21 cellular contexts compared by ENCODE assay signal in the genomic region with DNA sequence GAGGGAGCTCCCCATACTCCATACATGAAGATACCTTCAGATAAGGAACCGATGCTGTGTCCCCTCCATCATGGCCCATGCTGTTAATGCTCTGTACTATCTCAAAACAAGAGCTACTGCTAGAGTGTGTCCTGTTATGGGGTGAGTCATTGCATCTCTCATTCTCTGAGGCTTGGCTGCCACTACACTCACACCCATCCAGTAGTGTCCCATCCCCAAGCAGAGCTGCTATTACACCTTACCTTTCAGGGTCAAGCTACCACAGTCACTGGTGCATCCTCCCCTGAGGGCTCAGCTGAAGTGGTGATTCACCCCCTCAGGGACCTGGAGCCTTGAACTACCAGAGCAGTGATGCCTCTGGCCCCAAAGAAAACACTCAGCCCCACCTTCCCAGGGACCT.
A peak's percentile ranks its signal among the peaks of the same experiment; 100 is the strongest.
DNase-seq lines count a peak whose midpoint lies in the region; ATAC-seq and TF ChIP-seq lines count a peak whose summit lies in the region.
"Had no signal": no experiment of that assay in that cellular context is flagged by ENCODE, and none has a peak within 500 bp of the region (broad histone marks: within the 10 kb centered on the region; RNA-seq: fewer than 3 reads in every experiment).

No MANE protein-coding gene starts in this region.

- H3K9me3 ChIP-seq in upper lobe of right lung = no peaks in the 10 kb centered on the region
- H3K9me3 ChIP-seq: HAP-1, SJCRH30 had no signal

- DNase-seq in activated CD4-positive, alpha-beta T cell treated with anti-CD3 and anti-CD28 coated beads for 36 hours = no peak
- no peak for DNase-seq in activated CD4-positive, alpha-beta T cell treated with anti-CD3 and anti-CD28 coated beads, Interleukin-2, amount 10 ng/mL, durations not matched to agents 7 days and 5 days
- DNase-seq in M059J (ENCODE audit: low read depth) (peak; percentile 18), foreskin keratinocyte (no peak), upper lobe of right lung (no peak), NCI-H69 (lab: John Stamatoyannopoulos, UW) (no peak), HuH-7.5 (ENCODE audit: low spot score) (no peak)
- DNase-seq: AML-193; C1 segment of cervical spinal cord; CD8-positive, alpha-beta memory T cell; EL; NCI-H1092 treated with DMSO at 0.1 percent for 48 hours; NCI-H1436 treated with DMSO at 0.1 percent for 48 hours; NCI-H1930; NCI-H2227 treated with DMSO at 0.1 percent for 48 hours; NCI-H510A; NCI-H748 treated with DMSO at 0.1 percent for 48 hours; SJCRH30 had no signal

- H3K4me3 ChIP-seq in upper lobe of right lung = no peak overlapping the region
- H3K4me3 ChIP-seq: GM23338, HAP-1, K562, SJCRH30 had no signal

- no peak overlapping the region for H3K4me3 Mint-ChIP-seq in activated CD4-positive, alpha-beta T cell treated with anti-CD3 and anti-CD28 coated beads for 36 hours
- no peak overlapping the region for H3K4me3 Mint-ChIP-seq in activated CD4-positive, alpha-beta T cell treated with anti-CD3 and anti-CD28 coated beads, Interleukin-2, amount 10 ng/mL, durations not matched to agents 7 days and 5 days
- H3K4me3 Mint-ChIP-seq: CD8-positive, alpha-beta memory T cell; GM23338 had no signal

- H3K27ac Mint-ChIP-seq in activated CD4-positive, alpha-beta T cell treated with anti-CD3 and anti-CD28 coated beads for 36 hours = no peak overlapping the region
- H3K27ac Mint-ChIP-seq in activated CD4-positive, alpha-beta T cell treated with anti-CD3 and anti-CD28 coated beads, Interleukin-2, amount 10 ng/mL, durations not matched to agents 7 days and 5 days = no peak overlapping the region
- H3K27ac Mint-ChIP-seq: CD8-positive, alpha-beta memory T cell; GM23338 had no signal

- no peak overlapping the region for H3K27ac ChIP-seq in foreskin keratinocyte
- H3K27ac ChIP-seq in upper lobe of right lung = no peak overlapping the region
- H3K27ac ChIP-seq: SJCRH30 had no signal

- H3K36me3 ChIP-seq in upper lobe of right lung = no peaks in the 10 kb centered on the region
- H3K36me3 ChIP-seq: HAP-1, SJCRH30 had no signal

- CTCF ChIA-PET in activated CD4-positive, alpha-beta T cell treated with anti-CD3 and anti-CD28 coated beads for 36 hours (lab: Charles Lee) = no interaction called here
- CTCF ChIA-PET in activated CD4-positive, alpha-beta T cell treated with anti-CD3 and anti-CD28 coated beads, Interleukin-2, amount 10 ng/mL, durations not matched to agents 7 days and 5 days (lab: Charles Lee) = no interaction called here

- intact Hi-C loops in activated CD4-positive, alpha-beta T cell treated with anti-CD3 and anti-CD28 coated beads for 36 hours (cut with DNase I, micrococcal nuclease) = no loop called here
- intact Hi-C loops in upper lobe of right lung (cut with DNase I) = no loop called here

- H3K4me1 ChIP-seq in foreskin keratinocyte (no peaks in the 10 kb centered on the region), upper lobe of right lung (no peaks in the 10 kb centered on the region)
- H3K4me1 ChIP-seq: HAP-1, SJCRH30 had no signal

- H3K27me3 ChIP-seq in foreskin keratinocyte (no peaks in the 10 kb centered on the region), upper lobe of right lung (no peaks in the 10 kb centered on the region)
- H3K27me3 ChIP-seq: SJCRH30 had no signal

- H3K9me3 Mint-ChIP-seq in activated CD4-positive, alpha-beta T cell treated with anti-CD3 and anti-CD28 coated beads for 36 hours (ENCODE audit: low read depth) = peaks cover 10% of the 10 kb centered on the region
- H3K9me3 Mint-ChIP-seq in activated CD4-positive, alpha-beta T cell treated with anti-CD3 and anti-CD28 coated beads, Interleukin-2, amount 10 ng/mL, durations not matched to agents 7 days and 5 days = peaks cover 7% of the 10 kb centered on the region

- H3K27me3 Mint-ChIP-seq in activated CD4-positive, alpha-beta T cell treated with anti-CD3 and anti-CD28 coated beads for 36 hours = no peaks in the 10 kb centered on the region
- no peaks in the 10 kb centered on the region for H3K27me3 Mint-ChIP-seq in activated CD4-positive, alpha-beta T cell treated with anti-CD3 and anti-CD28 coated beads, Interleukin-2, amount 10 ng/mL, durations not matched to agents 7 days and 5 days
- H3K27me3 Mint-ChIP-seq: CD8-positive, alpha-beta memory T cell had no signal

- no peaks in the 10 kb centered on the region for H3K36me3 Mint-ChIP-seq in activated CD4-positive, alpha-beta T cell treated with anti-CD3 and anti-CD28 coated beads for 36 hours (ENCODE audit: low read depth)
- H3K36me3 Mint-ChIP-seq in activated CD4-positive, alpha-beta T cell treated with anti-CD3 and anti-CD28 coated beads, Interleukin-2, amount 10 ng/mL, durations not matched to agents 7 days and 5 days (ENCODE audit: low read depth) = no peaks in the 10 kb centered on the region
- H3K36me3 Mint-ChIP-seq: CD8-positive, alpha-beta memory T cell had no signal

- ATAC-seq in activated CD4-positive, alpha-beta T cell treated with anti-CD3 and anti-CD28 coated beads for 36 hours = peak; percentile 16
- peak; percentile 77 for ATAC-seq in foreskin keratinocyte
- peak; percentile 21 for ATAC-seq in upper lobe of right lung
- ATAC-seq: GM23338, K562 had no signal

- POLR2A ChIA-PET in activated CD4-positive, alpha-beta T cell treated with anti-CD3 and anti-CD28 coated beads for 36 hours (lab: Charles Lee) = no interaction called here
- POLR2A ChIA-PET in activated CD4-positive, alpha-beta T cell treated with anti-CD3 and anti-CD28 coated beads, Interleukin-2, amount 10 ng/mL, durations not matched to agents 7 days and 5 days (lab: Charles Lee) = no interaction called here

- no peaks in the 10 kb centered on the region for H3K4me1 Mint-ChIP-seq in activated CD4-positive, alpha-beta T cell treated with anti-CD3 and anti-CD28 coated beads for 36 hours
- H3K4me1 Mint-ChIP-seq in activated CD4-positive, alpha-beta T cell treated with anti-CD3 and anti-CD28 coated beads, Interleukin-2, amount 10 ng/mL, durations not matched to agents 7 days and 5 days = no peaks in the 10 kb centered on the region
- H3K4me1 Mint-ChIP-seq: CD8-positive, alpha-beta memory T cell; GM23338 had no signal

- no peak for TF ChIP-seq CTCF in foreskin keratinocyte (conservative IDR thresholded peaks at IDR 0.05)
- TF ChIP-seq CTCF in upper lobe of right lung (IDR thresholded peaks at IDR 0.05) = no peak

Comparison
In these comparisons a context has a peak if more than half of its experiments do, and no peak if none do; other contexts are left out.
1. ATAC-seq: peak in every context shown above with its lines; median percentile 77 in foreskin keratinocyte; 21 in upper lobe of right lung; 16 in activated CD4-positive, alpha-beta T cell treated with anti-CD3 and anti-CD28 coated beads for 36 hours.